ENCODE assay signal across 8 cellular contexts in genomic region chr22:19986011-19986409, GRCh38. TPM values are rescaled to one million over a fixed set of nuclear protein-coding genes. Genes with fewer than 3 reads are reported as not detected.
DNase-seq lines count a peak whose midpoint lies in the region; ATAC-seq and TF ChIP-seq lines count a peak whose summit lies in the region.

No MANE protein-coding gene starts in this region.

- H3K36me3 Mint-ChIP-seq in activated B cell treated with CpG ODN at 0.5 μM for 24 hours (ENCODE audit: low read depth) = no peaks in the 10 kb centered on the region

- POLR2A ChIA-PET in activated B cell treated with CpG ODN at 0.5 μM for 24 hours (lab: Charles Lee) = interaction anchor here (1.1 kb wide), 1 partner anchor 16 kb away, joined by 3 read pairs; no protein-coding TSS in a partner anchor

- in situ Hi-C loops in gastrocnemius medialis (cut with MboI; ENCODE audit: low sequenced_read_pairs in 4 of 4) = no loop called here

- H2AFZ ChIP-seq in hepatocyte = no peak overlapping the region

- H3K79me2 ChIP-seq in hepatocyte = peaks cover 13% of the 10 kb centered on the region

- H3K27me3 Mint-ChIP-seq in activated B cell treated with CpG ODN at 0.5 μM for 24 hours = peaks cover 2% of the 10 kb centered on the region

- DNase-seq in activated B cell treated with CpG ODN at 0.5 μM for 24 hours (no peak), hepatocyte (ENCODE audit: low spot score) (no peak), gastrocnemius medialis (no peak), HUDEP-2 (lab: John Stamatoyannopoulos, UW; ENCODE audit: unreplicated experiment in 76 of 76) (no peak), glomerular visceral epithelial cell (ENCODE audit: extremely low spot score) (no peak), NCI-H2029 (lab: John Stamatoyannopoulos, UW) (no peak)

- intact Hi-C loops in activated B cell treated with CpG ODN at 0.5 μM for 24 hours (cut with micrococcal nuclease) = loop anchor here (2.0 kb wide), 1 partner anchor 31 kb away; the partner anchor contains the start of gene ARVCF
- intact Hi-C loops in gastrocnemius medialis (cut with DNase I; ENCODE audit: low total_unique reads) = no loop called here

- no peak overlapping the region for H3K27ac Mint-ChIP-seq in activated B cell treated with CpG ODN at 0.5 μM for 24 hours

- H3K4me3 Mint-ChIP-seq in activated B cell treated with CpG ODN at 0.5 μM for 24 hours = peak overlapping the region; percentile 57

- H3K9ac ChIP-seq in ES-I3 (ENCODE audit: low read depth, low read length) = peak overlapping the region; percentile 92; the same call in 1 of the 2 replicates

- WGBS in hepatocyte (ENCODE audit: low lambda C conversion rate, missing lambda C conversion rate) = 67% methylated on average over 2 of the region's 2 CpGs

- TF ChIP-seq CTCF in activated B cell treated with CpG ODN at 0.5 μM for 24 hours (IDR thresholded peaks at IDR 0.05) (no peak), hepatocyte (IDR thresholded peaks at IDR 0.05; ENCODE audit: poor library complexity) (no peak), gastrocnemius medialis (IDR thresholded peaks at IDR 0.05 in 4 of 5, conservative IDR thresholded peaks at IDR 0.05 in 1 of 5) (no peak)

- H3K9me2 ChIP-seq in hepatocyte (replicated peaks; ENCODE audit: insufficient read depth) = no peaks in the 10 kb centered on the region

- H4K20me1 ChIP-seq in hepatocyte (ENCODE audit: insufficient read depth, poor library complexity, severe bottlenecking) = peaks cover 9% of the 10 kb centered on the region

- H3K36me3 ChIP-seq in ES-I3 (ENCODE audit: insufficient read depth, low read length) (no peaks in the 10 kb centered on the region; the same call in 1 of the 2 replicates), hepatocyte (replicated peaks; ENCODE audit: insufficient read depth, low read depth) (no peaks in the 10 kb centered on the region), gastrocnemius medialis (no peaks in the 10 kb centered on the region)

- H3K4me1 Mint-ChIP-seq in activated B cell treated with CpG ODN at 0.5 μM for 24 hours = peaks cover 8% of the 10 kb centered on the region

- H3K9me3 ChIP-seq in ES-I3 (ENCODE audit: control insufficient read depth, insufficient read depth, low read length) (no peaks in the 10 kb centered on the region), hepatocyte (ENCODE audit: low read depth) (no peaks in the 10 kb centered on the region), gastrocnemius medialis (no peaks in the 10 kb centered on the region)

- ATAC-seq in activated B cell treated with CpG ODN at 0.5 μM for 24 hours (ENCODE audit: low read depth) (no peak), gastrocnemius medialis (no peak), GM18907 (IDR thresholded peaks at IDR 0.05; ENCODE audit: unreplicated experiment) (no peak)

- CTCF ChIA-PET in activated B cell treated with CpG ODN at 0.5 μM for 24 hours (lab: Charles Lee) = no interaction called here

- H3K4me1 ChIP-seq in ES-I3 (ENCODE audit: insufficient read depth, low read length) = peaks cover 21% of the 10 kb centered on the region; the same call in 1 of the 2 replicates
- peaks cover 12% of the 10 kb centered on the region for H3K4me1 ChIP-seq in hepatocyte (ENCODE audit: insufficient read depth)
- peaks cover 45 to 49% of the 10 kb centered on the region in 2 donors for H3K4me1 ChIP-seq in gastrocnemius medialis

- H3K4me3 ChIP-seq in hepatocyte = peak overlapping the region; percentile 91
- H3K4me3 ChIP-seq in gastrocnemius medialis = peak overlapping the region; percentile 61 to 98 (median 86)

- no peak overlapping the region for H3K27ac ChIP-seq in hepatocyte
- peak overlapping the region; percentile 92 to 100 (median 96) for H3K27ac ChIP-seq in gastrocnemius medialis

- TF ChIP-seq POLR2A in gastrocnemius medialis (IDR thresholded peaks at IDR 0.05) = no peak

- H3K4me2 ChIP-seq in hepatocyte = peak overlapping the region; percentile 95

- H3K27me3 ChIP-seq in hepatocyte (no peaks in the 10 kb centered on the region), gastrocnemius medialis (no peaks in the 10 kb centered on the region)

- H3K9me3 Mint-ChIP-seq in activated B cell treated with CpG ODN at 0.5 μM for 24 hours = no peaks in the 10 kb centered on the region

RNA-seq across cellular contexts. Expression of gene ARVCF, which starts 30.6 kb away (rescaled TPM):
- total RNA-seq in activated B cell treated with CpG ODN at 0.5 μM for 24 hours (2.3 and 6.5 TPM in 2 replicates), hepatocyte (21.6 and 32.5 TPM in 2 replicates), gastrocnemius medialis (10 to 100 TPM in 3 of 4 donors, 1 to 10 TPM in 1; 6.9 to 19.6 (median 18.0) TPM)
- polyA plus RNA-seq in hepatocyte = 23.8 and 25.8 TPM in 2 replicates

RNA-seq across cellular contexts. Expression of gene TANGO2, which starts 34.9 kb away (rescaled TPM):
- 46.1 and 47.2 TPM in 2 replicates for total RNA-seq in activated B cell treated with CpG ODN at 0.5 μM for 24 hours
- total RNA-seq in hepatocyte = 21.4 and 26.2 TPM in 2 replicates
- polyA plus RNA-seq in hepatocyte = 20.8 and 24.4 TPM in 2 replicates
- 100 to 1,000 TPM in 1 of 4 donors, 10 to 100 TPM in 3; 43.0 to 115 (median 52.5) TPM for total RNA-seq in gastrocnemius medialis

RNA-seq across cellular contexts. Expression of gene TXNRD2, which starts 44.4 kb away (rescaled TPM):
- 24.4 and 31.2 TPM in 2 replicates for total RNA-seq in activated B cell treated with CpG ODN at 0.5 μM for 24 hours
- total RNA-seq in hepatocyte = 0.60 TPM in 1 of 2 replicates, not detected in the other
- 1.6 and 2.1 TPM in 2 replicates for polyA plus RNA-seq in hepatocyte
- total RNA-seq in gastrocnemius medialis = 10 to 100 TPM in 3 of 4 donors, 1 to 10 TPM in 1; 9.0 to 18.0 (median 14.4) TPM

RNA-seq across cellular contexts. Expression of gene COMT, which starts 44.4 kb away (rescaled TPM):
- total RNA-seq in activated B cell treated with CpG ODN at 0.5 μM for 24 hours (40.6 and 49.5 TPM in 2 replicates), hepatocyte (74.5 and 78.2 TPM in 2 replicates), gastrocnemius medialis (100 to 1,000 TPM; 154 to 255 (median 223) TPM)
- polyA plus RNA-seq in hepatocyte = 129 and 153 TPM in 2 replicates
